Comparison of ENCODE assay signal across 30 cellular contexts in the genomic region with DNA sequence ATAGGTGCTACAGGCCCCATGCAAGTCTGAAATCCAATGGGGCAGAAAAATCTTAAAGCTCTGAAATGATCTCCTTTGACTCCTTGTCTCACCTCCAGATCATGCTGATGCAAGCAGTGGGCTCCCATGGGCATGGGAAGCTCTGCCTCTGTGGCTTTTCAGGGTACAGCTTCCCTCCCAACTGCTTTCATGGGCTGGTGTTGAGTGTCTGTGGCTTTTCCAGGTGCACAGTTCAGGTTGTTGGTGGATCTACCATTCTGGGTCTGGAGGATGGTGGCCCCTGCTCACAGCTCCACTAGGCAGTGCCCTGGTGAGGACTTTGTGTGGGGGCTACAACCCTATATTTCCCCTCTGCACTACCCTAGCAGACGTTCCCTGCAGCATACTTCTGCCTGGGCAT.
"Had no signal": no experiment of that assay in that cellular context is flagged by ENCODE, and none has a peak within 500 bp of the region (broad histone marks: within the 10 kb centered on the region; RNA-seq: fewer than 3 reads in every experiment).

No MANE protein-coding gene starts in this region.

- H3K4me1 ChIP-seq: parathyroid adenoma, psoas muscle, right lobe of liver, sigmoid colon, suprapubic skin, testis, tibial artery, transverse colon, upper lobe of right lung, uterus had no signal

- H3K4me3 Mint-ChIP-seq: naive thymus-derived CD8-positive, alpha-beta T cell; natural killer cell treated with Interleukin-12 subunit alpha and Interleukin-12 subunit beta and Interleukin-15 and Interleukin-18, amount 100 ng/mL, for 72 hours; nephron progenitor cell; neural crest cell; stimulated activated memory B cell treated with anti-CD40 and anti-IgM and Interleukin-4, amounts not matched to agents 10 μg/mL and 1 μg/mL and 100 μg/mL, for 72 hours; stimulated activated naive CD8-positive, alpha-beta T cell treated with anti-CD3 and anti-CD28 coated beads, Interleukin-15, amount 100 ng/mL, for 72 hours; type B pancreatic cell had no signal

- H3K27me3 ChIP-seq: ovary, right lobe of liver, sigmoid colon, suprapubic skin, testis, tibial artery, transverse colon, upper lobe of right lung, uterus had no signal

- H3K27ac Mint-ChIP-seq: natural killer cell treated with Interleukin-12 subunit alpha and Interleukin-12 subunit beta and Interleukin-15 and Interleukin-18, amount 100 ng/mL, for 72 hours; nephron progenitor cell; progenitor cell of endocrine pancreas; stimulated activated memory B cell treated with anti-CD40 and anti-IgM and Interleukin-4, amounts not matched to agents 10 μg/mL and 1 μg/mL and 100 μg/mL, for 72 hours; stimulated activated naive CD8-positive, alpha-beta T cell treated with anti-CD3 and anti-CD28 coated beads, Interleukin-15, amount 100 ng/mL, for 72 hours; type B pancreatic cell had no signal

- H3K36me3 Mint-ChIP-seq: natural killer cell treated with Interleukin-12 subunit alpha and Interleukin-12 subunit beta and Interleukin-15 and Interleukin-18, amount 100 ng/mL, for 72 hours; stimulated activated memory B cell treated with anti-CD40 and anti-IgM and Interleukin-4, amounts not matched to agents 10 μg/mL and 1 μg/mL and 100 μg/mL, for 72 hours; type B pancreatic cell had no signal

- H3K27me3 Mint-ChIP-seq: naive thymus-derived CD8-positive, alpha-beta T cell; stimulated activated memory B cell treated with anti-CD40 and anti-IgM and Interleukin-4, amounts not matched to agents 10 μg/mL and 1 μg/mL and 100 μg/mL, for 72 hours; stimulated activated naive CD8-positive, alpha-beta T cell treated with anti-CD3 and anti-CD28 coated beads, Interleukin-15, amount 100 ng/mL, for 72 hours; type B pancreatic cell had no signal

- H3K4me3 ChIP-seq: ovary, psoas muscle, right lobe of liver, sigmoid colon, suprapubic skin, testis, tibial artery, transverse colon, upper lobe of right lung, uterus had no signal

- DNase-seq: naive thymus-derived CD8-positive, alpha-beta T cell; nephron progenitor cell; occipital lobe; ovary; posterior cingulate gyrus; psoas muscle; right cardiac atrium; right lobe of liver; sigmoid colon; small intestine; stimulated activated CD4-positive, alpha-beta T cell treated with anti-CD3 and anti-CD28 coated beads, Interleukin-15, amount 100 ng/mL, for 24 hours; stimulated activated CD4-positive, alpha-beta T cell treated with anti-CD3 and anti-CD28 coated beads, Interleukin-2, amount 100 ng/mL, for 24 hours; stimulated activated CD4-positive, alpha-beta T cell treated with anti-CD3 and anti-CD28 coated beads, Interleukin-2, amount 100 ng/mL, for 48 hours; stimulated activated CD4-positive, alpha-beta T cell treated with anti-CD3 and anti-CD28 coated beads, Interleukin-4, amount 100 ng/mL, for 24 hours; stimulated activated naive CD4-positive, alpha-beta T cell; stimulated activated naive CD8-positive, alpha-beta T cell treated with anti-CD3 and anti-CD28 coated beads, Interleukin-15, amount 100 ng/mL, for 72 hours; substantia nigra; testis; tibial artery; transverse colon; upper lobe of right lung; uterus had no signal

- H3K9me3 ChIP-seq: ovary, psoas muscle, right lobe of liver, sigmoid colon, suprapubic skin, testis, tibial artery, transverse colon, upper lobe of right lung, uterus had no signal

- H3K27ac ChIP-seq: ovary, parathyroid adenoma, psoas muscle, right lobe of liver, sigmoid colon, suprapubic skin, testis, tibial artery, transverse colon, upper lobe of right lung, uterus had no signal

- H3K9ac ChIP-seq: parathyroid adenoma had no signal

- H3K79me2 ChIP-seq: parathyroid adenoma had no signal

- ATAC-seq: naive thymus-derived CD8-positive, alpha-beta T cell; natural killer cell treated with Interleukin-12 subunit alpha and Interleukin-12 subunit beta and Interleukin-15 and Interleukin-18, amount 100 ng/mL, for 72 hours; psoas muscle; right cardiac atrium; right lobe of liver; stimulated activated memory B cell treated with anti-CD40 and anti-IgM and Interleukin-4, amounts not matched to agents 10 μg/mL and 1 μg/mL and 100 μg/mL, for 72 hours; stimulated activated naive CD8-positive, alpha-beta T cell treated with anti-CD3 and anti-CD28 coated beads, Interleukin-15, amount 100 ng/mL, for 72 hours; stimulated activated naive CD8-positive, alpha-beta T cell treated with anti-CD3 and anti-CD28 coated beads, Interleukin-15, Interleukin-2, amounts not matched to agents 100 U/mL and 50 U/mL, for 24 hours; upper lobe of right lung had no signal

- H3K4me1 Mint-ChIP-seq: nephron progenitor cell; stimulated activated memory B cell treated with anti-CD40 and anti-IgM and Interleukin-4, amounts not matched to agents 10 μg/mL and 1 μg/mL and 100 μg/mL, for 72 hours had no signal

- H2AFZ ChIP-seq: parathyroid adenoma had no signal

- H3K36me3 ChIP-seq: ovary, right lobe of liver, sigmoid colon, suprapubic skin, tibial artery, transverse colon, upper lobe of right lung, uterus had no signal
